In genomic region chrX:53398216-53398615, GRCh38 we compare ENCODE assay signal across 30 cellular contexts.
"Had no signal": no experiment of that assay in that cellular context is flagged by ENCODE, and none has a peak within 500 bp of the region (broad histone marks: within the 10 kb centered on the region; RNA-seq: fewer than 3 reads in every experiment).

No MANE protein-coding gene starts in this region.

- H3K9me3 ChIP-seq: adrenal gland, body of pancreas, MG63, SJCRH30, SK-N-SH had no signal

- H3K27ac Mint-ChIP-seq: activated naive CD4-positive, alpha-beta T cell treated with anti-CD3 and anti-CD28 coated beads, Interleukin-2, amount 10 ng/mL, durations not matched to agents 7 days and 5 days; activated naive CD8-positive, alpha-beta T cell treated with anti-CD3 and anti-CD28 coated beads, Interleukin-2, amount 10 ng/mL, durations not matched to agents 7 days and 5 days; activated T-helper 1 cell treated with anti-CD3 and anti-CD28 coated beads, Interleukin-12 subunit alpha, Interleukin-12 subunit beta, Interleukin-2, Interleukin-4 antibody, amounts not matched to agents 30 ng/mL and 10 ng/mL and 1 ng/mL, durations not matched to agents 14 hours and 24 hours and 36 hours had no signal

- DNase-seq: activated CD4-positive, alpha-beta T cell treated with anti-CD3 and anti-CD28 coated beads for 4 hours; activated CD8-positive, alpha-beta memory T cell treated with anti-CD3 and anti-CD28 coated beads, Interleukin-2, amount 50 U/mL, for 4 hours; activated gamma-delta T cell; activated naive CD4-positive, alpha-beta T cell treated with anti-CD3 and anti-CD28 coated beads, Interleukin-2, amount 10 ng/mL, durations not matched to agents 7 days and 5 days; activated naive CD8-positive, alpha-beta T cell treated with anti-CD3 and anti-CD28 coated beads, Interleukin-2, amount 10 ng/mL, durations not matched to agents 7 days and 5 days; adrenal gland; anterior cingulate cortex; body of pancreas; MG63; MV-4-11; NCI-H1092 treated with DMSO at 0.1 percent for 48 hours; NCI-H1417 treated with DMSO at 0.1 percent for 48 hours; NCI-H1694; NCI-H2029; NCI-H2107; NCI-H2171 treated with DMSO at 0.1 percent for 48 hours; NCI-H226; NCI-H69; NK-92 treated with Interleukin-12 subunit alpha and Interleukin-12 subunit beta, amount 100 ng/mL, for 24 hours; OCI-M1; Right ventricle myocardium superior; SJCRH30; SK-N-SH; T-helper 1 cell; WERI-Rb-1 had no signal

- H3K4me3 Mint-ChIP-seq: activated naive CD4-positive, alpha-beta T cell treated with anti-CD3 and anti-CD28 coated beads, Interleukin-2, amount 10 ng/mL, durations not matched to agents 7 days and 5 days; activated naive CD8-positive, alpha-beta T cell treated with anti-CD3 and anti-CD28 coated beads, Interleukin-2, amount 10 ng/mL, durations not matched to agents 7 days and 5 days; activated T-helper 1 cell treated with anti-CD3 and anti-CD28 coated beads, Interleukin-12 subunit alpha, Interleukin-12 subunit beta, Interleukin-2, Interleukin-4 antibody, amounts not matched to agents 30 ng/mL and 10 ng/mL and 1 ng/mL, durations not matched to agents 14 hours and 24 hours and 36 hours; central memory CD8-positive, alpha-beta T cell had no signal

- H3K4me2 ChIP-seq: KMS-11, SK-N-SH had no signal

- H3K4me1 Mint-ChIP-seq: activated naive CD4-positive, alpha-beta T cell treated with anti-CD3 and anti-CD28 coated beads, Interleukin-2, amount 10 ng/mL, durations not matched to agents 7 days and 5 days; activated naive CD8-positive, alpha-beta T cell treated with anti-CD3 and anti-CD28 coated beads, Interleukin-2, amount 10 ng/mL, durations not matched to agents 7 days and 5 days had no signal

- ATAC-seq: body of pancreas, Panc1 had no signal

- H3K9me3 Mint-ChIP-seq: activated naive CD4-positive, alpha-beta T cell treated with anti-CD3 and anti-CD28 coated beads, Interleukin-2, amount 10 ng/mL, durations not matched to agents 7 days and 5 days; activated naive CD8-positive, alpha-beta T cell treated with anti-CD3 and anti-CD28 coated beads, Interleukin-2, amount 10 ng/mL, durations not matched to agents 7 days and 5 days; activated T-helper 1 cell treated with anti-CD3 and anti-CD28 coated beads, Interleukin-12 subunit alpha, Interleukin-12 subunit beta, Interleukin-2, Interleukin-4 antibody, amounts not matched to agents 30 ng/mL and 10 ng/mL and 1 ng/mL, durations not matched to agents 14 hours and 24 hours and 36 hours; central memory CD8-positive, alpha-beta T cell had no signal

- H3K27me3 ChIP-seq: adrenal gland, body of pancreas, MG63, SJCRH30 had no signal

- H3K4me1 ChIP-seq: adrenal gland, body of pancreas, SJCRH30 had no signal

- H3K9me2 ChIP-seq: SK-N-SH had no signal

- H3K27ac ChIP-seq: adrenal gland, body of pancreas, KMS-11, RWPE1, SJCRH30, WERI-Rb-1 had no signal

- H3K9ac ChIP-seq: KMS-11, SK-N-SH had no signal

- H3K4me3 ChIP-seq: adrenal gland, body of pancreas, MG63, SJCRH30 had no signal

- H3K27me3 Mint-ChIP-seq: activated naive CD4-positive, alpha-beta T cell treated with anti-CD3 and anti-CD28 coated beads, Interleukin-2, amount 10 ng/mL, durations not matched to agents 7 days and 5 days; activated naive CD8-positive, alpha-beta T cell treated with anti-CD3 and anti-CD28 coated beads, Interleukin-2, amount 10 ng/mL, durations not matched to agents 7 days and 5 days; central memory CD8-positive, alpha-beta T cell had no signal
